Comparison of ENCODE assay signal across 9 cellular contexts in the genomic region with DNA sequence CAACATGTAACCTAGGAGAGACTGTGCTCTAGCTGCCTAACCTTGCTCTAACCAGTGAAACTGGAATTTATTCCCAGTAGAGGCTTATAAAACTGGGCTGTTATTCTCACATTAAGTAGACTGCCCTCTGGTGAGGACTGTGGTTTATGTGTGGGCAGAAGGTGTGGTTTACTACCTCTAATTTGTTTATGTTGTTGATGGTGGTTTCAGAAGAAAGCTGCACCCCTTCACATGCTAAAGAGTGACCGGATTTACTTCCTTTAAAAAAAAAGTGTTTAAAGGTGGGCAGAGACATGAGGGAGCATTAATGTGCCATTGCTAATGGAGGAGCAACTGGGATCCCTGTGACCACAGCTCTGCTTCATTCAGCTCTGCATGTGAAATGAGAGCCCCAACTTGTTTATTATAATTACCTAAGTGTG.
DNase-seq lines count a peak whose midpoint lies in the region; ATAC-seq and TF ChIP-seq lines count a peak whose summit lies in the region.
"Had no signal": no experiment of that assay in that cellular context is flagged by ENCODE, and none has a peak within 500 bp of the region (broad histone marks: within the 10 kb centered on the region; RNA-seq: fewer than 3 reads in every experiment).

No MANE protein-coding gene starts in this region.

- H3K4me1 ChIP-seq in adrenal gland (replicated peaks in 1 of 2), result no peaks in the 10 kb centered on the region

- H3K36me3 ChIP-seq in adrenal gland (replicated peaks in 1 of 2), result no peaks in the 10 kb centered on the region
- H3K36me3 ChIP-seq: spleen had no signal

- H3K27me3 Mint-ChIP-seq in glutamatergic neuron (ENCODE audit: unreplicated experiment), result peaks cover 5% of the 10 kb centered on the region

- peak; percentile 91 for ATAC-seq in GM18909 (IDR thresholded peaks at IDR 0.05; ENCODE audit: poor library complexity, unreplicated experiment)
- ATAC-seq in HG02870 (IDR thresholded peaks at IDR 0.05; ENCODE audit: unreplicated experiment), result peak; percentile 77

- DNase-seq in RKO (ENCODE audit: low spot score) (peak; percentile 3), lung microvascular endothelial cell (ENCODE audit: low read depth in 2 of 2) (peak; percentile 32 to 36), HuH-7.5 (ENCODE audit: low spot score) (no peak), T1000 (lab: John Stamatoyannopoulos, UW) (no peak), adrenal gland (no peak), glutamatergic neuron (no peak)
- DNase-seq: spleen had no signal

- H3K27ac Mint-ChIP-seq in glutamatergic neuron (ENCODE audit: unreplicated experiment), result no peak overlapping the region

- no peaks in the 10 kb centered on the region for H3K27me3 ChIP-seq in adrenal gland

- no peak overlapping the region for H3K4me3 ChIP-seq in adrenal gland
- H3K4me3 ChIP-seq: spleen had no signal

- no peak overlapping the region for H3K4me3 Mint-ChIP-seq in glutamatergic neuron (ENCODE audit: unreplicated experiment)

- H3K27ac ChIP-seq in adrenal gland, result no peak overlapping the region
- H3K27ac ChIP-seq: spleen had no signal

- no peaks in the 10 kb centered on the region for H3K36me3 Mint-ChIP-seq in glutamatergic neuron (ENCODE audit: unreplicated experiment)

- 13 to 57% (median 43%) methylated on average over 1 of the region's 1 CpG for WGBS in adrenal gland, 4 donors

- H3K9me3 ChIP-seq in adrenal gland (replicated peaks in 1 of 3), result no peaks in the 10 kb centered on the region
- H3K9me3 ChIP-seq: spleen had no signal

- peaks cover 2% of the 10 kb centered on the region for H3K9me3 Mint-ChIP-seq in glutamatergic neuron (ENCODE audit: unreplicated experiment)

- intact Hi-C loops in adrenal gland (cut with DNase I), result no loop called here

- TF ChIP-seq POLR2A in adrenal gland (IDR thresholded peaks at IDR 0.05), result no peak

- TF ChIP-seq CTCF in adrenal gland (IDR thresholded peaks at IDR 0.05) (no peak), glutamatergic neuron (IDR thresholded peaks at IDR 0.05; ENCODE audit: partially characterized antibody, unreplicated experiment) (no peak)

- H3K4me1 Mint-ChIP-seq in glutamatergic neuron (ENCODE audit: low read depth, unreplicated experiment), result peaks cover 4% of the 10 kb centered on the region

Comparison
In these comparisons a context has a peak if more than half of its experiments do, and no peak if none do; other contexts are left out.
1. DNase-seq: peak in RKO (single experiment) and lung microvascular endothelial cell (2 of 2); none in HuH-7.5 (single experiment), T1000 (single experiment), adrenal gland (0 of 7) and glutamatergic neuron (single experiment).